Comparison of ENCODE assay signal across 7 cellular contexts in the genomic region with DNA sequence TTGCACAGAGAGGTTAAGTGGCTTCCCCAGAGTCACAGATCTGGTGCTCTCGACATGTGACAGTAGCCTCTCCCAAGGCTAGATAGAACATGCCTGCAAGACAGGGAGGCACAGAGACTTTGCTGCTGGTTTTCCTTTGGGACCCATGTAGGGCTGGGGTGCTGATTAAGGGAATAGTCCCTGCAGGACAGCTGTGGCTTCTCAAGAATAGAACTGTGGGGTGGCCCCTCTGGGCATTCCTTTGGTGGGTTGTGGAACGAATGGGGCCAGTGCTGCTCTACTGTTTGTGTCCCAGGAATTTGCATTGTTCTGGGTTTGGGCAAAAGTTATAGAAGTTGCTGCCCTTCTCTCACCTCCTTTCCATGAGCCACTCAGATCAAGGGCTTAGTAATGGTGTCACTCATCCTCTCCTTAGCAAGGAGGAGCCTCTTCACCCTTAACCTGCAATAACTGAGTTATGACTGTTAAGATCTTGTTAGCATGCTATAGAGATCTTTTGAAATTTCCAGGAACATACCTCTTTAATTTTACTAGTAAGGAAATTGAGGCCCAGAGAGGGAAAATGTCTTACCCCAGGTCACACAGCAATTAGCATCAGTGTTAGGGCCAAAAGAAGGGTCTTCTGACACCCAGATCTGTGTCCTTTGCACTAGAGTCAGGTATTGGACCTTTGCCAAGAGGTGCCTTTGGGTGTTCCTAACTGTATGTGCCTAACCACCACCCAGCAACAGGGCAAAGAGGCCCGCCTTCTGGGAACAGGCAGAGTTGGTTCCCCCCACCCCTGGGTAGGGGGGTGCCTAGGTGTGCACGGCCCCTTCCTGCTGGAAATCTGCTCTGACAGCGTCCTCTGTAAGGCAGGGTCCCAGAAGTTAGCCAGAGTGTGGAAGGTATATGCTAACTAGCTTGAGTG. TPM values are rescaled to one million over a fixed set of nuclear protein-coding genes. Genes with fewer than 3 reads are reported as not detected.
DNase-seq lines count a peak whose midpoint lies in the region; ATAC-seq and TF ChIP-seq lines count a peak whose summit lies in the region.

No MANE protein-coding gene starts in this region.

- no peaks in the 10 kb centered on the region for H3K9me3 ChIP-seq in SJSA1 (replicated peaks)

- H3K4me3 ChIP-seq in SJSA1 (no peak overlapping the region), foreskin fibroblast (ENCODE audit: low read depth in 1 of 2, low read length in 2 of 2) (no peak overlapping the region), skin epidermis (no peak overlapping the region)

- no peak for TF ChIP-seq CTCF in foreskin fibroblast (IDR thresholded peaks at IDR 0.05; ENCODE audit: low read depth, low read length)

- peaks cover 49% of the 10 kb centered on the region for H3K4me1 ChIP-seq in SJSA1 (replicated peaks)

- H3K27me3 ChIP-seq in SJSA1 (replicated peaks) = no peaks in the 10 kb centered on the region

- H3K36me3 ChIP-seq in SJSA1 = peaks cover 80% of the 10 kb centered on the region

- ATAC-seq in HG03469 (IDR thresholded peaks at IDR 0.05; ENCODE audit: unreplicated experiment) (no peak), HG02763 (IDR thresholded peaks at IDR 0.05; ENCODE audit: unreplicated experiment) (no peak)

- H3K27ac ChIP-seq in SJSA1 (peak overlapping the region; percentile 52), skin epidermis (peak overlapping the region in 20 of 21 experiments; percentile 7 to 98 (median 82))

- DNase-seq in HT-29 (ENCODE audit: low spot score) = peak; percentile 60
- peak; percentile 61 to 69 for DNase-seq in SJSA1 (ENCODE audit: low read depth in 1 of 2, low spot score in 2 of 2)
- DNase-seq in foreskin fibroblast = peak; percentile 51 to 59
- DNase-seq in stimulated activated CD4-positive, alpha-beta T cell treated with anti-CD3 and anti-CD28 coated beads, Interleukin-4, amount 100 ng/mL, for 4 hours = no peak

RNA-seq across cellular contexts. Expression of a gene that starts 31.4 kb away (rescaled TPM):
- 164 and 169 TPM in 2 replicates for total RNA-seq in HT-29 (2014; rRNA removed; shearing (Covaris generic))
- 279 and 304 TPM in 2 replicates for total RNA-seq in SJSA1 (2014; rRNA removed; shearing (Covaris generic))

Comparison
In these comparisons a context has a peak if more than half of its experiments do, and no peak if none do; other contexts are left out.
1. DNase-seq: peak in HT-29 (single experiment), SJSA1 (2 of 2) and foreskin fibroblast (2 of 2); none in stimulated activated CD4-positive, alpha-beta T cell treated with anti-CD3 and anti-CD28 coated beads, Interleukin-4, amount 100 ng/mL, for 4 hours (0 of 2).